1 cellular context compared by ENCODE assay signal in genomic region chr5:112908854-112909253, GRCh38.
TF ChIP-seq lines count a peak whose summit lies in the region.

No MANE protein-coding gene starts in this region.

TF ChIP-seq in HepG2, 621 proteins besides CTCF, POLR2A, EP300 and RAD21:
- TF ChIP-seq MLLT10 (CRISPR knock-in tag; IDR thresholded peaks at IDR 0.05) = no peak
- TF ChIP-seq ZFP36L2 (CRISPR knock-in tag; IDR thresholded peaks at IDR 0.05) = no peak
- TF ChIP-seq, protein P1, sequence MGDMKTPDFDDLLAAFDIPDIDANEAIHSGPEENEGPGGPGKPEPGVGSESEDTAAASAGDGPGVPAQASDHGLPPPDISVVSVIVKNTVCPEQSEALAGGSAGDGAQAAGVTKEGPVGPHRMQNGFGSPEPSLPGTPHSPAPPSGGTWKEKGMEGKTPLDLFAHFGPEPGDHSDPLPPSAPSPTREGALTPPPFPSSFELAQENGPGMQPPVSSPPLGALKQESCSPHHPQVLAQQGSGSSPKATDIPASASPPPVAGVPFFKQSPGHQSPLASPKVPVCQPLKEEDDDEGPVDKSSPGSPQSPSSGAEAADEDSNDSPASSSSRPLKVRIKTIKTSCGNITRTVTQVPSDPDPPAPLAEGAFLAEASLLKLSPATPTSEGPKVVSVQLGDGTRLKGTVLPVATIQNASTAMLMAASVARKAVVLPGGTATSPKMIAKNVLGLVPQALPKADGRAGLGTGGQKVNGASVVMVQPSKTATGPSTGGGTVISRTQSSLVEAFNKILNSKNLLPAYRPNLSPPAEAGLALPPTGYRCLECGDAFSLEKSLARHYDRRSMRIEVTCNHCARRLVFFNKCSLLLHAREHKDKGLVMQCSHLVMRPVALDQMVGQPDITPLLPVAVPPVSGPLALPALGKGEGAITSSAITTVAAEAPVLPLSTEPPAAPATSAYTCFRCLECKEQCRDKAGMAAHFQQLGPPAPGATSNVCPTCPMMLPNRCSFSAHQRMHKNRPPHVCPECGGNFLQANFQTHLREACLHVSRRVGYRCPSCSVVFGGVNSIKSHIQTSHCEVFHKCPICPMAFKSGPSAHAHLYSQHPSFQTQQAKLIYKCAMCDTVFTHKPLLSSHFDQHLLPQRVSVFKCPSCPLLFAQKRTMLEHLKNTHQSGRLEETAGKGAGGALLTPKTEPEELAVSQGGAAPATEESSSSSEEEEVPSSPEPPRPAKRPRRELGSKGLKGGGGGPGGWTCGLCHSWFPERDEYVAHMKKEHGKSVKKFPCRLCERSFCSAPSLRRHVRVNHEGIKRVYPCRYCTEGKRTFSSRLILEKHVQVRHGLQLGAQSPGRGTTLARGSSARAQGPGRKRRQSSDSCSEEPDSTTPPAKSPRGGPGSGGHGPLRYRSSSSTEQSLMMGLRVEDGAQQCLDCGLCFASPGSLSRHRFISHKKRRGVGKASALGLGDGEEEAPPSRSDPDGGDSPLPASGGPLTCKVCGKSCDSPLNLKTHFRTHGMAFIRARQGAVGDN (CRISPR knock-in tag; IDR thresholded peaks at IDR 0.05) = no peak
- no peak for TF ChIP-seq IKZF1 (IDR thresholded peaks at IDR 0.05)
- TF ChIP-seq ZNF619 (CRISPR knock-in tag; IDR thresholded peaks at IDR 0.05) = no peak
- no peak for TF ChIP-seq ZNF550 (CRISPR knock-in tag; IDR thresholded peaks at IDR 0.05; ENCODE audit: borderline replicate concordance)
- TF ChIP-seq, protein P2, sequence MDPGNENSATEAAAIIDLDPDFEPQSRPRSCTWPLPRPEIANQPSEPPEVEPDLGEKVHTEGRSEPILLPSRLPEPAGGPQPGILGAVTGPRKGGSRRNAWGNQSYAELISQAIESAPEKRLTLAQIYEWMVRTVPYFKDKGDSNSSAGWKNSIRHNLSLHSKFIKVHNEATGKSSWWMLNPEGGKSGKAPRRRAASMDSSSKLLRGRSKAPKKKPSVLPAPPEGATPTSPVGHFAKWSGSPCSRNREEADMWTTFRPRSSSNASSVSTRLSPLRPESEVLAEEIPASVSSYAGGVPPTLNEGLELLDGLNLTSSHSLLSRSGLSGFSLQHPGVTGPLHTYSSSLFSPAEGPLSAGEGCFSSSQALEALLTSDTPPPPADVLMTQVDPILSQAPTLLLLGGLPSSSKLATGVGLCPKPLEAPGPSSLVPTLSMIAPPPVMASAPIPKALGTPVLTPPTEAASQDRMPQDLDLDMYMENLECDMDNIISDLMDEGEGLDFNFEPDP (CRISPR knock-in tag; conservative IDR thresholded peaks at IDR 0.05) = no peak
- no peak for TF ChIP-seq MYPOP (CRISPR knock-in tag; IDR thresholded peaks at IDR 0.05)
- TF ChIP-seq, protein P3, sequence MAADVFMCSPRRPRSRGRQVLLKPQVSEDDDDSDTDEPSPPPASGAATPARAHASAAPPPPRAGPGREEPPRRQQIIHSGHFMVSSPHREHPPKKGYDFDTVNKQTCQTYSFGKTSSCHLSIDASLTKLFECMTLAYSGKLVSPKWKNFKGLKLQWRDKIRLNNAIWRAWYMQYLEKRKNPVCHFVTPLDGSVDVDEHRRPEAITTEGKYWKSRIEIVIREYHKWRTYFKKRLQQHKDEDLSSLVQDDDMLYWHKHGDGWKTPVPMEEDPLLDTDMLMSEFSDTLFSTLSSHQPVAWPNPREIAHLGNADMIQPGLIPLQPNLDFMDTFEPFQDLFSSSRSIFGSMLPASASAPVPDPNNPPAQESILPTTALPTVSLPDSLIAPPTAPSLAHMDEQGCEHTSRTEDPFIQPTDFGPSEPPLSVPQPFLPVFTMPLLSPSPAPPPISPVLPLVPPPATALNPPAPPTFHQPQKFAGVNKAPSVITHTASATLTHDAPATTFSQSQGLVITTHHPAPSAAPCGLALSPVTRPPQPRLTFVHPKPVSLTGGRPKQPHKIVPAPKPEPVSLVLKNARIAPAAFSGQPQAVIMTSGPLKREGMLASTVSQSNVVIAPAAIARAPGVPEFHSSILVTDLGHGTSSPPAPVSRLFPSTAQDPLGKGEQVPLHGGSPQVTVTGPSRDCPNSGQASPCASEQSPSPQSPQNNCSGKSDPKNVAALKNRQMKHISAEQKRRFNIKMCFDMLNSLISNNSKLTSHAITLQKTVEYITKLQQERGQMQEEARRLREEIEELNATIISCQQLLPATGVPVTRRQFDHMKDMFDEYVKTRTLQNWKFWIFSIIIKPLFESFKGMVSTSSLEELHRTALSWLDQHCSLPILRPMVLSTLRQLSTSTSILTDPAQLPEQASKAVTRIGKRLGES (CRISPR knock-in tag; IDR thresholded peaks at IDR 0.05; ENCODE audit: borderline replicate concordance) = no peak
